ENCODE assay signal across 17 cellular contexts in the genomic region with DNA sequence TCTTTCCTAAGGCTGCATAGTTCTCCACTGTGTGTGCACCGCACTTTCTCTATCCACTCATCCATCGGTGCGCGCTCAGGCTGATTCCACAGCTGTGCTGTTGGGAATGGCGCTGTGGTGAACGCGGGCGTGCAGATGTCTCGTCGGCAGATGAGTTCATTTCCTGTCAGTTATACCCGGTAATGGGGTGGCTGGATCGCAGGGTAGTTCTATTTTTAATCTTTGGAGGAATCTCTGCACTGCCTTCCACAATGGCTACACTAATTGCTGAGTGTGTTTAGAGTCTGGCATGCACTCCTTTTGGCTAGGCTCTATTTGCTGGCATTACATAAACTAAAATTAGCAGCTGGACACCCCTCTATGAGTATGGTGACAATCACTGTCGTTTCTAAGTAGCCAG. TPM values are rescaled to one million over a fixed set of nuclear protein-coding genes. Genes with fewer than 3 reads are reported as not detected.
DNase-seq lines count a peak whose midpoint lies in the region; ATAC-seq and TF ChIP-seq lines count a peak whose summit lies in the region.
"Had no signal": no experiment of that assay in that cellular context is flagged by ENCODE, and none has a peak within 500 bp of the region (broad histone marks: within the 10 kb centered on the region; RNA-seq: fewer than 3 reads in every experiment).

No MANE protein-coding gene starts in this region.

- no peak overlapping the region for H2AK5ac ChIP-seq in mesenchymal stem cell (ENCODE audit: low read length, severe bottlenecking)

- peaks cover 9% of the 10 kb centered on the region for H3K4me1 Mint-ChIP-seq in Calu3 (ENCODE audit: low read depth, unreplicated experiment)

- H3K4me1 ChIP-seq in A673 (ENCODE audit: insufficient read depth, low read length, poor library complexity, severe bottlenecking): peaks cover 6% of the 10 kb centered on the region
- peaks cover 3% of the 10 kb centered on the region for H3K4me1 ChIP-seq in mesenchymal stem cell (ENCODE audit: control insufficient read depth, insufficient read depth, low read depth, low read length)
- peaks cover 0 to 9% (median 0%) of the 10 kb centered on the region in 6 donors for H3K4me1 ChIP-seq in spleen

- H2BK120ac ChIP-seq in mesenchymal stem cell (ENCODE audit: low read depth, low read length): no peak overlapping the region

- ATAC-seq in GM19397 (IDR thresholded peaks at IDR 0.05; ENCODE audit: unreplicated experiment): no peak

- no peak overlapping the region for H2BK5ac ChIP-seq in mesenchymal stem cell (ENCODE audit: low read depth, low read length, poor library complexity, severe bottlenecking)

- WGBS in mesenchymal stem cell: 74% methylated on average over 10 of the region's 13 CpGs
- 45 to 64% (median 53%) methylated on average over 13 of the region's 13 CpGs for WGBS in spleen, 5 donors

- H3K18ac ChIP-seq in mesenchymal stem cell (ENCODE audit: low read depth in 1 of 2, low read length in 2 of 2): no peak overlapping the region

- H3K4ac ChIP-seq in mesenchymal stem cell (ENCODE audit: low read depth in 1 of 2, low read length in 2 of 2): no peak overlapping the region

- no peak overlapping the region for H2AFZ ChIP-seq in mesenchymal stem cell (ENCODE audit: low read depth, low read length)

- POLR2A ChIA-PET in A673 (lab: Charles Lee; ENCODE audit: low non-redundant PET): interaction anchor here (0.7 kb wide), 1 partner anchor 144 kb away, joined by 3 read pairs; no protein-coding TSS in a partner anchor

- no peak overlapping the region for H4K8ac ChIP-seq in mesenchymal stem cell (ENCODE audit: low read length)

- no peaks in the 10 kb centered on the region for H3K27me3 Mint-ChIP-seq in Calu3 (ENCODE audit: unreplicated experiment)
- H3K27me3 Mint-ChIP-seq: activated naive CD8-positive, alpha-beta T cell treated with anti-CD3 and anti-CD28 coated beads for 36 hours; naive B cell had no signal

- no peak overlapping the region for H3K4me3 ChIP-seq in A673 (ENCODE audit: low read depth, low read length, poor library complexity, severe bottlenecking)
- H3K4me3 ChIP-seq in mesenchymal stem cell (ENCODE audit: insufficient read depth in 1 of 2, low read depth in 1 of 2, low read length in 2 of 2): no peak overlapping the region
- H3K4me3 ChIP-seq in spleen: no peak overlapping the region

- no peak overlapping the region for H3K4me2 ChIP-seq in mesenchymal stem cell (ENCODE audit: low read length, poor library complexity, severe bottlenecking)

- H3K79me1 ChIP-seq in mesenchymal stem cell (replicated peaks; ENCODE audit: low read length, poor library complexity, severe bottlenecking): peaks cover 16% of the 10 kb centered on the region

- no peak overlapping the region for H3K4me3 Mint-ChIP-seq in Calu3 (ENCODE audit: low read depth, unreplicated experiment)
- H3K4me3 Mint-ChIP-seq: activated naive CD8-positive, alpha-beta T cell treated with anti-CD3 and anti-CD28 coated beads for 36 hours; naive B cell had no signal

- H3K27ac ChIP-seq in A673 (ENCODE audit: low read depth, low read length, poor library complexity, severe bottlenecking) (no peak overlapping the region), mesenchymal stem cell (ENCODE audit: low read length, poor library complexity, severe bottlenecking) (no peak overlapping the region), spleen (no peak overlapping the region)

- no peak overlapping the region for H3K27ac Mint-ChIP-seq in Calu3 (ENCODE audit: unreplicated experiment)
- H3K27ac Mint-ChIP-seq: activated naive CD8-positive, alpha-beta T cell treated with anti-CD3 and anti-CD28 coated beads for 36 hours had no signal

- peaks cover 13% of the 10 kb centered on the region for H3K36me3 ChIP-seq in A673 (ENCODE audit: insufficient read depth, low read length, poor library complexity, severe bottlenecking)
- H3K36me3 ChIP-seq in mesenchymal stem cell (ENCODE audit: control insufficient read depth in 1 of 2, insufficient read depth in 2 of 2, low read depth in 1 of 2, low read length in 2 of 2): peaks cover 79 to 86% of the 10 kb centered on the region in 2 experiments
- peaks cover 8 to 97% (median 82%) of the 10 kb centered on the region in 6 donors for H3K36me3 ChIP-seq in spleen

- no peak overlapping the region for H3K9ac ChIP-seq in mesenchymal stem cell (ENCODE audit: low read length)

- peaks cover 29% of the 10 kb centered on the region for H3K36me3 Mint-ChIP-seq in Calu3 (ENCODE audit: insufficient read depth, unreplicated experiment)

- TF ChIP-seq CTCF in A673 (conservative IDR thresholded peaks at IDR 0.05; ENCODE audit: low read depth, low read length) (no peak), Calu3 (IDR thresholded peaks at IDR 0.05; ENCODE audit: unreplicated experiment) (no peak), spleen (IDR thresholded peaks at IDR 0.05 in 8 of 11, conservative IDR thresholded peaks at IDR 0.05 in 3 of 11) (no peak)

- no peak overlapping the region for H3K23ac ChIP-seq in mesenchymal stem cell (ENCODE audit: low read length in 2 of 2)

- H4K91ac ChIP-seq in mesenchymal stem cell (ENCODE audit: low read length): no peak overlapping the region

- no peak overlapping the region for H2BK15ac ChIP-seq in mesenchymal stem cell (ENCODE audit: low read depth, poor library complexity, severe bottlenecking)

- BruUV-seq in A673 (replicated peaks; lab: Mats Ljungman, UMichigan) (no TSS peak), Calu3 (replicated peaks; lab: Mats Ljungman, UMichigan) (no TSS peak)

- peak; percentile 59 for DNase-seq in A673 (ENCODE audit: low spot score)
- peak; percentile 29 for DNase-seq in COR-L47 (lab: John Stamatoyannopoulos, UW)
- peak; percentile 3 for DNase-seq in RKO (ENCODE audit: low spot score)
- DNase-seq in mesenchymal stem cell: peak; percentile 45
- no peak for DNase-seq in Calu3
- DNase-seq in spleen: no peak
- DNase-seq: activated naive CD8-positive, alpha-beta T cell treated with anti-CD3 and anti-CD28 coated beads for 36 hours; activated T-cell treated with anti-CD3 and anti-CD28 coated beads for 4 hours; central memory CD4-positive, alpha-beta T cell; DMS153; Karpas-422; naive B cell; NCI-H1694 treated with DMSO at 0.1 percent for 48 hours; NCI-H510A had no signal

- no peak for TF ChIP-seq POLR2A in spleen (IDR thresholded peaks at IDR 0.05)

- intact Hi-C loops in A673 (cut with micrococcal nuclease; ENCODE audit: unreplicated experiment) (no loop called here), Calu3 (cut with micrococcal nuclease; ENCODE audit: unreplicated experiment) (no loop called here), spleen (cut with DNase I; ENCODE audit: low total_unique reads) (no loop called here)

- CTCF ChIA-PET in A673 (lab: Charles Lee): no interaction called here
- CTCF ChIA-PET in Calu3 (lab: Charles Lee): no interaction called here

- no peak overlapping the region for H2BK12ac ChIP-seq in mesenchymal stem cell (ENCODE audit: low read length in 2 of 2)

- no peaks in the 10 kb centered on the region for H3K9me3 Mint-ChIP-seq in Calu3 (ENCODE audit: low read depth, unreplicated experiment)
- H3K9me3 Mint-ChIP-seq: activated naive CD8-positive, alpha-beta T cell treated with anti-CD3 and anti-CD28 coated beads for 36 hours; naive B cell had no signal

- H3K9me3 ChIP-seq in A673 (ENCODE audit: low read depth, low read length, poor library complexity, severe bottlenecking): no peaks in the 10 kb centered on the region
- H3K9me3 ChIP-seq in mesenchymal stem cell (ENCODE audit: control insufficient read depth, low read length): peaks cover 4% of the 10 kb centered on the region
- no peaks in the 10 kb centered on the region for H3K9me3 ChIP-seq in spleen

- H3K27me3 ChIP-seq in A673 (replicated peaks; ENCODE audit: insufficient read depth, low read depth, low read length, poor library complexity) (no peaks in the 10 kb centered on the region), mesenchymal stem cell (ENCODE audit: control insufficient read depth in 1 of 2, insufficient read depth in 1 of 2, low read length in 2 of 2) (no peaks in the 10 kb centered on the region), spleen (replicated peaks in 1 of 7) (no peaks in the 10 kb centered on the region)

- H3K14ac ChIP-seq in mesenchymal stem cell (ENCODE audit: low read length in 2 of 2): no peak overlapping the region

RNA-seq across cellular contexts. Expression of a gene that starts 27.9 kb away (rescaled TPM):
- total RNA-seq in A673 (2021) (not detected in 2 replicates), Calu3 (2022) (not detected in 2 replicates), spleen (under 1 TPM in 3 of 7 donors, not detected in 4; 0.37 to 0.72 (median 0.70) TPM)
- not detected for polyA plus RNA-seq in mesenchymal stem cell (2013, experiment 1 of 2)
- polyA plus RNA-seq in mesenchymal stem cell (2013, experiment 2 of 2): not detected
- polyA plus RNA-seq in spleen: under 1 TPM in 1 of 3 donors, not detected in 2; 0.13 TPM
- total RNA-seq: activated naive CD8-positive, alpha-beta T cell treated with anti-CD3 and anti-CD28 coated beads for 36 hours; pulmonary artery endothelial cell had no signal
- polyA plus RNA-seq: BJ had no signal

RNA-seq across cellular contexts. Expression of a gene that starts 38.7 kb away (rescaled TPM):
- total RNA-seq in A673 (2021) (not detected in 2 replicates), Calu3 (2022) (not detected in 2 replicates), spleen (under 1 TPM in 3 of 7 donors, not detected in 4; 0.30 to 0.63 (median 0.43) TPM)
- polyA plus RNA-seq in mesenchymal stem cell (2013, experiment 1 of 2): 0.03 TPM
- polyA plus RNA-seq in mesenchymal stem cell (2013, experiment 2 of 2): not detected
- polyA plus RNA-seq in spleen: under 1 TPM; 0.09 to 0.20 (median 0.13) TPM
- total RNA-seq: activated naive CD8-positive, alpha-beta T cell treated with anti-CD3 and anti-CD28 coated beads for 36 hours; pulmonary artery endothelial cell had no signal
- polyA plus RNA-seq: BJ had no signal

RNA-seq across cellular contexts. Expression of a gene that starts 46.1 kb away (rescaled TPM):
- total RNA-seq in A673 (2021) (35.5 and 46.7 TPM in 2 replicates), Calu3 (2022) (79.7 and 91.1 TPM in 2 replicates), spleen (100 to 1,000 TPM in 6 of 7 donors, 10 to 100 TPM in 1; 89.6 to 137 (median 112) TPM)
- polyA plus RNA-seq in mesenchymal stem cell (2013, experiment 1 of 2): 42.5 TPM
- polyA plus RNA-seq in mesenchymal stem cell (2013, experiment 2 of 2): 39.8 TPM
- polyA plus RNA-seq in spleen: 100 to 1,000 TPM in 1 of 3 donors, 10 to 100 TPM in 2; 68.4 to 101 (median 74.4) TPM

RNA-seq across cellular contexts. Expression of a gene that starts 49.1 kb away (rescaled TPM):
- not detected in 2 replicates for total RNA-seq in A673 (2021)
- polyA plus RNA-seq in mesenchymal stem cell (2013, experiment 1 of 2): 0.04 TPM
- polyA plus RNA-seq in mesenchymal stem cell (2013, experiment 2 of 2): 0.03 TPM
- total RNA-seq in Calu3 (2022): 0.56 TPM in 1 of 2 replicates, not detected in the other
- total RNA-seq in spleen: 1 to 10 TPM in 1 of 7 donors, under 1 TPM in 3, not detected in 3; 0.40 to 1.1 (median 0.62) TPM
- under 1 TPM; 0.29 to 0.67 (median 0.33) TPM for polyA plus RNA-seq in spleen
- total RNA-seq: activated naive CD8-positive, alpha-beta T cell treated with anti-CD3 and anti-CD28 coated beads for 36 hours; pulmonary artery endothelial cell had no signal

RNA-seq across cellular contexts. Expression of a gene that starts 50.9 kb away (rescaled TPM):
- total RNA-seq in A673 (2021) (271 and 286 TPM in 2 replicates), Calu3 (2022) (185 and 211 TPM in 2 replicates), spleen (10 to 100 TPM; 10.9 to 26.4 (median 18.2) TPM)
- 307 TPM for polyA plus RNA-seq in mesenchymal stem cell (2013, experiment 1 of 2)
- polyA plus RNA-seq in mesenchymal stem cell (2013, experiment 2 of 2): 298 TPM
- 1 to 10 TPM; 3.6 to 6.2 (median 4.4) TPM for polyA plus RNA-seq in spleen

Comparison
In these comparisons a context has a peak if more than half of its experiments do, and no peak if none do; other contexts are left out.
1. DNase-seq: peak in A673 (single experiment), COR-L47 (single experiment), RKO (single experiment) and mesenchymal stem cell (single experiment); none in Calu3 (single experiment) and spleen (single experiment).